Comparison of ENCODE assay signal across 8 cellular contexts in genomic region chr10:97714401-97715258, GRCh38. TPM values are rescaled to one million over a fixed set of nuclear protein-coding genes. Genes with fewer than 3 reads are reported as not detected.
DNase-seq lines count a peak whose midpoint lies in the region; ATAC-seq and TF ChIP-seq lines count a peak whose summit lies in the region.

No MANE protein-coding gene starts in this region.

- H3K36me3 ChIP-seq in CD8-positive, alpha-beta memory T cell (ENCODE audit: insufficient read depth, low read length): no peaks in the 10 kb centered on the region
- H3K36me3 ChIP-seq in endocrine pancreas (ENCODE audit: control insufficient read depth, insufficient read depth, low read length): no peaks in the 10 kb centered on the region

- CTCF ChIA-PET in CD8-positive, alpha-beta memory T cell (lab: Charles Lee): interaction anchor here (1.6 to 14.6 kb wide), 5 partner anchors 10 to 39 kb away, joined by 4 to 199 read pairs (median 9); partner anchors contain the start of genes AVPI1 and ZFYVE27
- CTCF ChIA-PET in T-cell (lab: Charles Lee): interaction anchor here in 1 of 2 donors (0.7 to 1.0 kb wide), 4 partner anchors 13 to 38 kb away, joined by 3 to 5 read pairs (median 3); partner anchors contain the start of genes AVPI1 and ZFYVE27

- peak overlapping the region; percentile 59 for H3K4me3 ChIP-seq in CD8-positive, alpha-beta memory T cell (ENCODE audit: low read length)
- H3K4me3 ChIP-seq in endocrine pancreas (ENCODE audit: control insufficient read depth, insufficient read depth, low read length): no peak overlapping the region

- no peak for TF ChIP-seq CTCF in type B pancreatic cell (conservative IDR thresholded peaks at IDR 0.05)

- H3K27me3 Mint-ChIP-seq in CD8-positive, alpha-beta memory T cell: peaks cover 12 to 18% of the 10 kb centered on the region in 2 donors
- peaks cover 7 to 23% of the 10 kb centered on the region in 2 donors for H3K27me3 Mint-ChIP-seq in T-cell
- peaks cover 13% of the 10 kb centered on the region for H3K27me3 Mint-ChIP-seq in type B pancreatic cell

- POLR2A ChIA-PET in CD8-positive, alpha-beta memory T cell (lab: Charles Lee): interaction anchor here (2.3 kb wide), 2 partner anchors 21 to 28 kb away, joined by 10 to 13 read pairs; partner anchors contain the start of genes AVPI1 and ZFYVE27
- POLR2A ChIA-PET in T-cell (lab: Charles Lee): interaction anchor here in 1 of 2 donors (0.5 kb wide), 1 partner anchor 116 kb away, joined by 3 read pairs; no protein-coding TSS in a partner anchor

- peak overlapping the region in 5 of 8 donors; percentile 18 to 81 (median 61) for H3K27ac Mint-ChIP-seq in CD8-positive, alpha-beta memory T cell
- H3K27ac Mint-ChIP-seq in T-cell (no peak overlapping the region), type B pancreatic cell (peak overlapping the region; percentile 98)

- H3K36me3 Mint-ChIP-seq in CD8-positive, alpha-beta memory T cell: peaks cover 0 to 3% (median 0%) of the 10 kb centered on the region in 3 donors
- H3K36me3 Mint-ChIP-seq in T-cell (no peaks in the 10 kb centered on the region), type B pancreatic cell (peaks cover 11% of the 10 kb centered on the region)

- no peaks in the 10 kb centered on the region for H3K27me3 ChIP-seq in CD8-positive, alpha-beta memory T cell (ENCODE audit: insufficient read depth, low read length, poor library complexity, severe bottlenecking)
- H3K27me3 ChIP-seq in endocrine pancreas (ENCODE audit: control insufficient read depth, insufficient read depth, low read length): no peaks in the 10 kb centered on the region

- H3K4me3 Mint-ChIP-seq in CD8-positive, alpha-beta memory T cell: peak overlapping the region; percentile 86 to 100 (median 99)
- peak overlapping the region; percentile 96 to 98 (median 97) for H3K4me3 Mint-ChIP-seq in T-cell
- H3K4me3 Mint-ChIP-seq in type B pancreatic cell: peak overlapping the region; percentile 100

- ATAC-seq in HG03442 (IDR thresholded peaks at IDR 0.05; ENCODE audit: unreplicated experiment) (peak; percentile 46), T-cell (replicated peaks in 1 of 4) (peak; percentile 11 to 31 (median 16))

- H3K27ac ChIP-seq in CD8-positive, alpha-beta memory T cell (ENCODE audit: low read depth, low read length): peak overlapping the region; percentile 9

- peak in 1 of 5 donors; percentile 12 for DNase-seq in CD8-positive, alpha-beta memory T cell
- DNase-seq in GM19238 (ENCODE audit: insufficient read length, low spot score) (peak; percentile 52), T-cell (peak in 5 of 34 experiments; percentile 2 to 32 (median 14)), mesenteric fat pad (ENCODE audit: low spot score) (peak; percentile 92), type B pancreatic cell (ENCODE audit: extremely low spot score, unreplicated experiment) (peak; percentile 81), occipital lobe (lab: John Stamatoyannopoulos, UW) (no peak)

- H3K9ac ChIP-seq in endocrine pancreas (ENCODE audit: control insufficient read depth, insufficient read depth, low read length): peak overlapping the region; percentile 30

- no peaks in the 10 kb centered on the region for H3K4me1 ChIP-seq in CD8-positive, alpha-beta memory T cell (ENCODE audit: insufficient read depth, low read length)
- no peaks in the 10 kb centered on the region for H3K4me1 ChIP-seq in endocrine pancreas (ENCODE audit: control insufficient read depth, insufficient read depth, low read length)

- no peaks in the 10 kb centered on the region for H3K9me3 ChIP-seq in CD8-positive, alpha-beta memory T cell (ENCODE audit: low read length)
- no peaks in the 10 kb centered on the region for H3K9me3 ChIP-seq in endocrine pancreas (ENCODE audit: control insufficient read depth, low read length)

- peaks cover 9 to 23% (median 9%) of the 10 kb centered on the region in 3 donors for H3K4me1 Mint-ChIP-seq in CD8-positive, alpha-beta memory T cell
- H3K4me1 Mint-ChIP-seq in T-cell (peaks cover 13 to 15% (median 15%) of the 10 kb centered on the region in 3 donors), type B pancreatic cell (ENCODE audit: unreplicated experiment) (peaks cover 31% of the 10 kb centered on the region)

- H3K9me3 Mint-ChIP-seq in CD8-positive, alpha-beta memory T cell: no peaks in the 10 kb centered on the region
- no peaks in the 10 kb centered on the region for H3K9me3 Mint-ChIP-seq in T-cell
- H3K9me3 Mint-ChIP-seq in type B pancreatic cell: no peaks in the 10 kb centered on the region

RNA-seq across cellular contexts. Expression of gene MARVELD1, which starts 1.1 kb away (rescaled TPM):
- 1 to 10 TPM; 4.3 to 4.7 TPM for total RNA-seq in CD8-positive, alpha-beta memory T cell
- 0.15 TPM for polyA plus RNA-seq in CD8-positive, alpha-beta memory T cell
- 1 to 10 TPM; 1.3 to 2.4 (median 1.5) TPM for total RNA-seq in T-cell
- 28.7 TPM for total RNA-seq in mesenteric fat pad
- total RNA-seq in type B pancreatic cell (ENCODE audit: low replicate concordance): 16.8 and 43.7 TPM in 2 replicates
- 3.4 TPM for total RNA-seq in occipital lobe

RNA-seq across cellular contexts. Expression of gene ZFYVE27, which starts 22.3 kb away (rescaled TPM):
- 10 to 100 TPM; 27.4 to 28.6 TPM for total RNA-seq in CD8-positive, alpha-beta memory T cell
- 31.4 TPM for polyA plus RNA-seq in CD8-positive, alpha-beta memory T cell
- total RNA-seq in T-cell (10 to 100 TPM; 57.6 to 68.0 (median 60.0) TPM), mesenteric fat pad (19.2 TPM), type B pancreatic cell (ENCODE audit: low replicate concordance) (25.6 and 28.8 TPM in 2 replicates), occipital lobe (49.0 TPM)

RNA-seq across cellular contexts. Expression of gene AVPI1, which starts 27.6 kb away (rescaled TPM):
- 1 to 10 TPM; 2.3 TPM for total RNA-seq in CD8-positive, alpha-beta memory T cell
- 3.1 TPM for polyA plus RNA-seq in CD8-positive, alpha-beta memory T cell
- total RNA-seq in T-cell (10 to 100 TPM in 1 of 5 donors, 1 to 10 TPM in 4; 2.4 to 10.0 (median 3.6) TPM), mesenteric fat pad (30.5 TPM), type B pancreatic cell (ENCODE audit: low replicate concordance) (7.8 and 16.2 TPM in 2 replicates), occipital lobe (1.1 TPM)

RNA-seq across cellular contexts. Expression of gene SFRP5, which starts 57.2 kb away (rescaled TPM):
- not detected for total RNA-seq in CD8-positive, alpha-beta memory T cell
- polyA plus RNA-seq in CD8-positive, alpha-beta memory T cell: 0.54 TPM
- 1 to 10 TPM in 4 of 5 donors, under 1 TPM in 1; 0.76 to 3.1 (median 2.2) TPM for total RNA-seq in T-cell
- total RNA-seq in mesenteric fat pad: not detected
- total RNA-seq in type B pancreatic cell (ENCODE audit: low replicate concordance): 5.7 and 9.6 TPM in 2 replicates
- total RNA-seq in occipital lobe: 0.62 TPM

Comparison
In these comparisons a context has a peak if more than half of its experiments do, and no peak if none do; other contexts are left out.
1. H3K27ac Mint-ChIP-seq: peak in CD8-positive, alpha-beta memory T cell (5 of 8) and type B pancreatic cell (single experiment); none in T-cell (0 of 2).
2. Peak in every context shown above with its lines, with median percentiles within 50 percentile points of each other: H3K4me3 Mint-ChIP-seq.